Comparison of ENCODE assay signal across 23 cellular contexts in the genomic region with DNA sequence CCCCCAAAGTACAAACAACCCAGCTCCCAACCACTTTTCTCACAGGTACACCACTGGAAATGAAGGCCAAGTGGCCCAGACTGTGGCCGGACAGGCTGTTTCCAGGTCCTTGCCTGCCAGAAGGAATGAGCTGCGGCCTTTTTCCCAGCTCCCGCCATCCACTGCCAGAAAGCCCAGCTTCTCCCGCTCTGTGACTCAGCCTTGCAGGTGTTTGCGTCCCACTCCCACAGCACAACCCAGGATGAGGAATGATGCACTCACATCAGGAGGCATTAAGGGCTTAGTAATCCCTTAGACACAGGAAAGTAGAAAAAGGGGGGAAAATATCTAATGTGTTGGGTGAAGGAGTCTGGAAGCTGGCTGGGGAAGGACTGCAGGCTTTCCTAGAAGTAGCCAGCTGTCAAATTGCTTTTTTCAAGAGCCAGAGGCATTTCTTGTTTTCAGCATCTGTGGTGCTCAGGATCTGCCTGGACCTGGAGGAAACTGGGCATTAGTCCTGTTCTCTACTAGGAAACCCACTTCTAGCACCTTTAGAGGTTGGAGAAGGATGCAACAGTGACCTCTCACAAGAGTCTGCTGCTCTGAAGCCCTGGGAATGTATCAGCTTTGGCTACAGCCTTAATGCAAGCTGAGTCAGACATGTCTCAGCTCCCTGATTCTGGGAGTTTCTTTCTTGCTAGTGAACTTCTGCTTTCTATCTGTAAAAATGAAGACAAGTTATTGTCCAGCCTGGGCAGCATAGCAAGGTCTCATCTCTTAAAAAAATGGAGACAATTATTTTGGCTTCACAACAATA. TPM values are rescaled to one million over a fixed set of nuclear protein-coding genes. Genes with fewer than 3 reads are reported as not detected.
DNase-seq lines count a peak whose midpoint lies in the region; ATAC-seq and TF ChIP-seq lines count a peak whose summit lies in the region.
"Had no signal": no experiment of that assay in that cellular context is flagged by ENCODE, and none has a peak within 500 bp of the region (broad histone marks: within the 10 kb centered on the region; RNA-seq: fewer than 3 reads in every experiment).

No MANE protein-coding gene starts in this region.

- CTCF ChIA-PET in SK-N-SH (lab: Yijun Ruan, JAX), result interaction anchor here (0.8 to 1.6 kb wide), 3 partner anchors 8 to 401 kb away, joined by 3 to 4 read pairs (median 3); a partner anchor contains a TSS

- no peaks in the 10 kb centered on the region for H3K36me3 Mint-ChIP-seq in stimulated activated naive B cell treated with anti-CD40 and anti-IgM and Interleukin-4, amounts not matched to agents 10 μg/mL and 1 μg/mL and 100 μg/mL, for 72 hours
- H3K36me3 Mint-ChIP-seq: activated naive CD4-positive, alpha-beta T cell treated with anti-CD3 and anti-CD28 coated beads, Interleukin-2, amount 50 U/mL, for 72 hours; natural killer cell treated with Interleukin-12 subunit alpha and Interleukin-12 subunit beta and Interleukin-15 and Interleukin-18, amount 100 ng/mL, for 72 hours had no signal

- H4K20me1 ChIP-seq in SK-N-SH (ENCODE audit: insufficient read depth), result no peaks in the 10 kb centered on the region
- H4K20me1 ChIP-seq: BLaER1 treated with 17β-estradiol and CSF1 and Interleukin-3, amounts not matched to agents 10 nM and 100 nM had no signal

- DNase-seq in NOMO-1 treated with DMSO at 0.1 percent for 48 hours (lab: John Stamatoyannopoulos, UW; ENCODE audit: unreplicated experiment), result peak; percentile 17
- DNase-seq in NOMO-1 treated with dmso at 0.1 percent for 144 hours (lab: John Stamatoyannopoulos, UW; ENCODE audit: unreplicated experiment), result no peak
- DNase-seq in SK-N-SH, result no peak
- DNase-seq in foreskin keratinocyte, result no peak
- no peak for DNase-seq in stimulated activated naive B cell treated with anti-CD40 and anti-IgM and Interleukin-4, amounts not matched to agents 10 μg/mL and 1 μg/mL and 100 μg/mL, for 72 hours
- DNase-seq in left ventricle myocardium superior, result no peak
- no peak for DNase-seq in SHP77 treated with DMSO at 0.1 percent for 48 hours (lab: John Stamatoyannopoulos, UW)
- DNase-seq in activated CD4-positive, alpha-beta T cell treated with anti-CD3 and anti-CD28 coated beads for 4 hours, result no peak
- DNase-seq: DMS53, esophagus squamous epithelium, heart right ventricle, NCI-H2081, retina, stomach, upper lobe of right lung had no signal

- no peak overlapping the region for H3K4me3 ChIP-seq in SK-N-SH (ENCODE audit: low read depth in 2 of 2, low read length in 1 of 2)
- H3K4me3 ChIP-seq: BLaER1 treated with 17β-estradiol and CSF1 and Interleukin-3, amounts not matched to agents 10 nM and 100 nM; esophagus squamous epithelium; heart right ventricle; SK-N-MC; stomach; upper lobe of right lung had no signal

- H3K36me3 ChIP-seq in SK-N-SH (replicated peaks in 1 of 2; ENCODE audit: control insufficient read depth in 1 of 2, insufficient read depth in 2 of 2, low read length in 1 of 2), result no peaks in the 10 kb centered on the region
- H3K36me3 ChIP-seq: BLaER1 treated with 17β-estradiol and CSF1 and Interleukin-3, amounts not matched to agents 10 nM and 100 nM; esophagus squamous epithelium; heart right ventricle; stomach; upper lobe of right lung had no signal

- 0 out of 2 replicates have a peak overlapping the region, but pooled peaks have one; percentile 18 for H2AFZ ChIP-seq in SK-N-SH (ENCODE audit: low read depth)

- intact Hi-C loops in left ventricle myocardium superior (cut with micrococcal nuclease), result no loop called here

- H3K4me1 Mint-ChIP-seq in stimulated activated naive B cell treated with anti-CD40 and anti-IgM and Interleukin-4, amounts not matched to agents 10 μg/mL and 1 μg/mL and 100 μg/mL, for 72 hours, result no peaks in the 10 kb centered on the region

- 76% methylated on average over 5 of the region's 5 CpGs for WGBS in SK-N-SH (ENCODE audit: low lambda C conversion rate)

- ATAC-seq in foreskin keratinocyte (peak; percentile 64), left ventricle myocardium superior (no peak)
- peak; percentile 41 to 52 for ATAC-seq in stimulated activated naive B cell treated with anti-CD40 and anti-IgM and Interleukin-4, amounts not matched to agents 10 μg/mL and 1 μg/mL and 100 μg/mL, for 72 hours (replicated peaks)
- ATAC-seq: activated naive CD4-positive, alpha-beta T cell treated with anti-CD3 and anti-CD28 coated beads, Interleukin-2, amount 50 U/mL, for 72 hours; natural killer cell treated with Interleukin-12 subunit alpha and Interleukin-12 subunit beta and Interleukin-15 and Interleukin-18, amount 100 ng/mL, for 72 hours; upper lobe of right lung had no signal

- no peak overlapping the region for H3K9ac ChIP-seq in SK-N-SH
- H3K9ac ChIP-seq: BLaER1 treated with 17β-estradiol and CSF1 and Interleukin-3, amounts not matched to agents 10 nM and 100 nM had no signal

- no peak overlapping the region for H3K4me2 ChIP-seq in SK-N-SH

- no peaks in the 10 kb centered on the region for H3K9me3 ChIP-seq in SK-N-SH
- H3K9me3 ChIP-seq: BLaER1 treated with 17β-estradiol and CSF1 and Interleukin-3, amounts not matched to agents 10 nM and 100 nM; esophagus squamous epithelium; heart right ventricle; stomach; upper lobe of right lung had no signal

- H3K4me1 ChIP-seq in SK-N-SH (ENCODE audit: control insufficient read depth in 1 of 2, insufficient read depth in 2 of 2, low read depth in 1 of 2, low read length in 1 of 2), result peaks cover 0 to 2% of the 10 kb centered on the region in 2 experiments; a peak in 1 of 4 replicates
- H3K4me1 ChIP-seq in foreskin keratinocyte, result no peaks in the 10 kb centered on the region
- H3K4me1 ChIP-seq: esophagus squamous epithelium, heart right ventricle, stomach, upper lobe of right lung had no signal

- no peaks in the 10 kb centered on the region for H3K79me2 ChIP-seq in SK-N-SH (ENCODE audit: insufficient read depth)

- no peaks in the 10 kb centered on the region for H3K9me2 ChIP-seq in SK-N-SH

- H3F3A ChIP-seq in SK-N-SH (replicated peaks; ENCODE audit: insufficient read depth), result peaks cover 7% of the 10 kb centered on the region

- no peak overlapping the region for H3K4me3 Mint-ChIP-seq in stimulated activated naive B cell treated with anti-CD40 and anti-IgM and Interleukin-4, amounts not matched to agents 10 μg/mL and 1 μg/mL and 100 μg/mL, for 72 hours
- H3K4me3 Mint-ChIP-seq: natural killer cell treated with Interleukin-12 subunit alpha and Interleukin-12 subunit beta and Interleukin-15 and Interleukin-18, amount 100 ng/mL, for 72 hours had no signal

- H3K27me3 Mint-ChIP-seq in stimulated activated naive B cell treated with anti-CD40 and anti-IgM and Interleukin-4, amounts not matched to agents 10 μg/mL and 1 μg/mL and 100 μg/mL, for 72 hours, result peaks cover 6 to 13% of the 10 kb centered on the region in 2 donors

- H3K27ac Mint-ChIP-seq in stimulated activated naive B cell treated with anti-CD40 and anti-IgM and Interleukin-4, amounts not matched to agents 10 μg/mL and 1 μg/mL and 100 μg/mL, for 72 hours, result no peak overlapping the region
- H3K27ac Mint-ChIP-seq: activated naive CD4-positive, alpha-beta T cell treated with anti-CD3 and anti-CD28 coated beads, Interleukin-2, amount 50 U/mL, for 72 hours; natural killer cell treated with Interleukin-12 subunit alpha and Interleukin-12 subunit beta and Interleukin-15 and Interleukin-18, amount 100 ng/mL, for 72 hours had no signal

- no peak for TF ChIP-seq CTCF in SK-N-SH (IDR thresholded peaks at IDR 0.05)
- no peak for TF ChIP-seq CTCF in foreskin keratinocyte (conservative IDR thresholded peaks at IDR 0.05)

- no peaks in the 10 kb centered on the region for H3K9me3 Mint-ChIP-seq in stimulated activated naive B cell treated with anti-CD40 and anti-IgM and Interleukin-4, amounts not matched to agents 10 μg/mL and 1 μg/mL and 100 μg/mL, for 72 hours
- H3K9me3 Mint-ChIP-seq: activated naive CD4-positive, alpha-beta T cell treated with anti-CD3 and anti-CD28 coated beads, Interleukin-2, amount 50 U/mL, for 72 hours; natural killer cell treated with Interleukin-12 subunit alpha and Interleukin-12 subunit beta and Interleukin-15 and Interleukin-18, amount 100 ng/mL, for 72 hours had no signal

- H3K27me3 ChIP-seq in SK-N-SH (ENCODE audit: insufficient read depth) (no peaks in the 10 kb centered on the region), foreskin keratinocyte (no peaks in the 10 kb centered on the region)
- H3K27me3 ChIP-seq: BLaER1 treated with 17β-estradiol and CSF1 and Interleukin-3, amounts not matched to agents 10 nM and 100 nM; esophagus squamous epithelium; stomach; upper lobe of right lung had no signal

- TF ChIP-seq EP300 in SK-N-SH (IDR thresholded peaks at IDR 0.05; ENCODE audit: borderline replicate concordance in 1 of 2, low read depth in 1 of 2, low read length in 1 of 2), result no peak

- peak overlapping the region in 1 of 2 experiments; percentile 17; a peak in 1 of 4 replicates for H3K27ac ChIP-seq in SK-N-SH (ENCODE audit: low read depth in 2 of 2, low read length in 1 of 2)
- H3K27ac ChIP-seq in foreskin keratinocyte, result no peak overlapping the region
- H3K27ac ChIP-seq: 22Rv1; BLaER1 treated with 17β-estradiol and CSF1 and Interleukin-3, amounts not matched to agents 10 nM and 100 nM; esophagus squamous epithelium; heart right ventricle; SK-N-MC; stomach; upper lobe of right lung had no signal

- TF ChIP-seq RAD21 in SK-N-SH (IDR thresholded peaks at IDR 0.05; ENCODE audit: low read length), result no peak

- POLR2A ChIA-PET in SK-N-SH (lab: Yijun Ruan, JAX), result no interaction called here

TF ChIP-seq in SK-N-SH, 30 proteins besides CTCF, POLR2A, EP300 and RAD21:
- TF ChIP-seq TCF12 (IDR thresholded peaks at IDR 0.05), result peak; percentile 31; the same call in 1 of the 2 replicates
- TF ChIP-seq, protein P1, sequence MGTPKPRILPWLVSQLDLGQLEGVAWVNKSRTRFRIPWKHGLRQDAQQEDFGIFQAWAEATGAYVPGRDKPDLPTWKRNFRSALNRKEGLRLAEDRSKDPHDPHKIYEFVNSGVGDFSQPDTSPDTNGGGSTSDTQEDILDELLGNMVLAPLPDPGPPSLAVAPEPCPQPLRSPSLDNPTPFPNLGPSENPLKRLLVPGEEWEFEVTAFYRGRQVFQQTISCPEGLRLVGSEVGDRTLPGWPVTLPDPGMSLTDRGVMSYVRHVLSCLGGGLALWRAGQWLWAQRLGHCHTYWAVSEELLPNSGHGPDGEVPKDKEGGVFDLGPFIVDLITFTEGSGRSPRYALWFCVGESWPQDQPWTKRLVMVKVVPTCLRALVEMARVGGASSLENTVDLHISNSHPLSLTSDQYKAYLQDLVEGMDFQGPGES (IDR thresholded peaks at IDR 0.05; ENCODE audit: low read depth, low read length), result no peak

RNA-seq across cellular contexts. Expression of a gene that starts 13.2 kb away (rescaled TPM):
- polyA plus RNA-seq in SK-N-SH (2012; rRNA removed) (0.06 and 0.20 TPM in 2 replicates), foreskin keratinocyte (not detected in 2 replicates)
- polyA plus RNA-seq in SK-N-SH (2012; cell fraction: cytosol; rRNA removed), result 0.08 and 0.12 TPM in 2 replicates
- 0.13 TPM in 1 of 2 replicates, not detected in the other for polyA plus RNA-seq in SK-N-SH (2012; cell fraction: nucleus; rRNA removed)
- total RNA-seq in foreskin keratinocyte (not detected in 2 replicates), left ventricle myocardium superior (not detected)
- total RNA-seq: activated naive CD4-positive, alpha-beta T cell treated with anti-CD3 and anti-CD28 coated beads, Interleukin-2, amount 50 U/mL, for 72 hours; bronchial epithelial cell; MCF 10A; natural killer cell treated with Interleukin-12 subunit alpha and Interleukin-12 subunit beta and Interleukin-15 and Interleukin-18, amount 100 ng/mL, for 72 hours had no signal

RNA-seq across cellular contexts. Expression of a gene that starts 54.5 kb away (rescaled TPM):
- polyA plus RNA-seq in SK-N-SH (2012; rRNA removed) (not detected in 2 replicates), foreskin keratinocyte (not detected in 2 replicates)
- polyA plus RNA-seq in SK-N-SH (2012; cell fraction: cytosol; rRNA removed), result not detected in 2 replicates
- polyA plus RNA-seq in SK-N-SH (2012; cell fraction: nucleus; rRNA removed), result not detected in 2 replicates
- total RNA-seq in foreskin keratinocyte (not detected in 2 replicates), left ventricle myocardium superior (not detected)
- total RNA-seq: activated naive CD4-positive, alpha-beta T cell treated with anti-CD3 and anti-CD28 coated beads, Interleukin-2, amount 50 U/mL, for 72 hours; bronchial epithelial cell; esophagus squamous epithelium; heart right ventricle; MCF 10A; mesenteric fat pad; natural killer cell treated with Interleukin-12 subunit alpha and Interleukin-12 subunit beta and Interleukin-15 and Interleukin-18, amount 100 ng/mL, for 72 hours; stomach; upper lobe of right lung had no signal
- polyA plus RNA-seq: heart right ventricle, stomach had no signal
